In genomic region chr5:39231705-39232525, GRCh38 we compare ENCODE assay signal across 10 cellular contexts.
DNase-seq lines count a peak whose midpoint lies in the region; ATAC-seq and TF ChIP-seq lines count a peak whose summit lies in the region.
"Had no signal": no experiment of that assay in that cellular context is flagged by ENCODE, and none has a peak within 500 bp of the region (broad histone marks: within the 10 kb centered on the region; RNA-seq: fewer than 3 reads in every experiment).

No MANE protein-coding gene starts in this region.

- H3K4me3 ChIP-seq in coronary artery, result no peak overlapping the region
- H3K4me3 ChIP-seq: heart left ventricle, prostate gland had no signal

- DNase-seq in CD1c-positive myeloid dendritic cell (ENCODE audit: extremely low spot score) (peak; percentile 37), fibroblast of peridontal ligament (ENCODE audit: extremely low read depth) (peak; percentile 22), coronary artery (ENCODE audit: low spot score) (no peak), NCI-H1417 (lab: John Stamatoyannopoulos, UW) (no peak), T-helper 9 cell (no peak), iPS-NIHi11 (ENCODE audit: low spot score) (no peak)
- DNase-seq in activated CD4-positive, alpha-beta T cell treated with anti-CD3 and anti-CD28 coated beads, Interleukin-2, amount 50 U/mL, for 48 hours, result peak; percentile 46 to 64
- DNase-seq: heart left ventricle had no signal

- TF ChIP-seq CTCF in coronary artery (IDR thresholded peaks at IDR 0.05), result no peak

- H3K27ac ChIP-seq in coronary artery, result no peak overlapping the region
- H3K27ac ChIP-seq: prostate gland had no signal

- peak; percentile 52 for ATAC-seq in GM21360 (IDR thresholded peaks at IDR 0.05; ENCODE audit: unreplicated experiment)
- ATAC-seq: heart left ventricle had no signal

Comparison
In these comparisons a context has a peak if more than half of its experiments do, and no peak if none do; other contexts are left out.
1. DNase-seq: peak in CD1c-positive myeloid dendritic cell (single experiment), activated CD4-positive, alpha-beta T cell treated with anti-CD3 and anti-CD28 coated beads, Interleukin-2, amount 50 U/mL, for 48 hours (2 of 2) and fibroblast of peridontal ligament (single experiment); none in coronary artery (single experiment), NCI-H1417 (0 of 3), T-helper 9 cell (single experiment) and iPS-NIHi11 (single experiment).